Comparison of ENCODE assay signal across 1 cellular context in the genomic region with DNA sequence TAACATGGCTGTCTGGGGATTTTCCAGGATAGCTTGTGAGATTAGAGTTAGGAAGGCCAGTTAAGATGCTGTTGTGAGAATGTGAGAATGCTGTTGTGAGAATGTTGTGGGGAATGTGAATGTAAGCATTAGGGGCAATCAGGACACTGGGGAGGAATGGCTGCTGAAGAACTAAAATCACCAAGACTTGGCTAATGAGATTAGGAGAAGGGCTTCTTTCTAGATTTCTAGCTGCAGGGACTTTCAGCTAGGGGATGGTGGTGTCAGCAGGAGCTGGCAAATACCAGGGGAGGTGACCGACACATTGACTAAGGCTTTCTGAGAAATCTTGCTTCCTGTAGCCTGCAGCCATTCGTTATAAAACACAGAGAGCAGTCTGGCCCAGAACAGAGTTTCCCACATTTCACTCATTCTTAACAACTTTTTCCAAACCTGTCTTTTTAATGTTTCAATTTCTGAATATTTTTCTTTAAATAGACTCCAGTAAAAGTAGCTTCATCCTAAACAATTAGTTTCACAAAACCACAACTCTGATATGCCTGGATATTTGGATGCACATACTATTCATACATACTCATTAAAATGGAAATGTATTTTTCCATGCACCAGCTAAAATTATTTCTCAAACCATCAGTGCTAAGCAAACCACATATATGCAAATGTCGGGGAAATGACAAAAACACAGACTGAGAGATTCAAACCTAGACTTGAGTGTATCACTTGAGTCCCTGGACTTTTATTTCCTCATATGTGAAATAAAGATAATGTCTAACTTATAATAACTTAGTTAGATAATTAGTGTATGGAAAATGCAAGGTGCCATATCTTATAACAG.
TF ChIP-seq lines count a peak whose summit lies in the region.

No MANE protein-coding gene starts in this region.

TF ChIP-seq in GM23338, 12 proteins besides CTCF, POLR2A, EP300 and RAD21 (continued from another document):
- TF ChIP-seq, protein P1, sequence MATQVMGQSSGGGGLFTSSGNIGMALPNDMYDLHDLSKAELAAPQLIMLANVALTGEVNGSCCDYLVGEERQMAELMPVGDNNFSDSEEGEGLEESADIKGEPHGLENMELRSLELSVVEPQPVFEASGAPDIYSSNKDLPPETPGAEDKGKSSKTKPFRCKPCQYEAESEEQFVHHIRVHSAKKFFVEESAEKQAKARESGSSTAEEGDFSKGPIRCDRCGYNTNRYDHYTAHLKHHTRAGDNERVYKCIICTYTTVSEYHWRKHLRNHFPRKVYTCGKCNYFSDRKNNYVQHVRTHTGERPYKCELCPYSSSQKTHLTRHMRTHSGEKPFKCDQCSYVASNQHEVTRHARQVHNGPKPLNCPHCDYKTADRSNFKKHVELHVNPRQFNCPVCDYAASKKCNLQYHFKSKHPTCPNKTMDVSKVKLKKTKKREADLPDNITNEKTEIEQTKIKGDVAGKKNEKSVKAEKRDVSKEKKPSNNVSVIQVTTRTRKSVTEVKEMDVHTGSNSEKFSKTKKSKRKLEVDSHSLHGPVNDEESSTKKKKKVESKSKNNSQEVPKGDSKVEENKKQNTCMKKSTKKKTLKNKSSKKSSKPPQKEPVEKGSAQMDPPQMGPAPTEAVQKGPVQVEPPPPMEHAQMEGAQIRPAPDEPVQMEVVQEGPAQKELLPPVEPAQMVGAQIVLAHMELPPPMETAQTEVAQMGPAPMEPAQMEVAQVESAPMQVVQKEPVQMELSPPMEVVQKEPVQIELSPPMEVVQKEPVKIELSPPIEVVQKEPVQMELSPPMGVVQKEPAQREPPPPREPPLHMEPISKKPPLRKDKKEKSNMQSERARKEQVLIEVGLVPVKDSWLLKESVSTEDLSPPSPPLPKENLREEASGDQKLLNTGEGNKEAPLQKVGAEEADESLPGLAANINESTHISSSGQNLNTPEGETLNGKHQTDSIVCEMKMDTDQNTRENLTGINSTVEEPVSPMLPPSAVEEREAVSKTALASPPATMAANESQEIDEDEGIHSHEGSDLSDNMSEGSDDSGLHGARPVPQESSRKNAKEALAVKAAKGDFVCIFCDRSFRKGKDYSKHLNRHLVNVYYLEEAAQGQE (IDR thresholded peaks at IDR 0.05; ENCODE audit: unreplicated experiment), result no peak
- TF ChIP-seq, protein P2, sequence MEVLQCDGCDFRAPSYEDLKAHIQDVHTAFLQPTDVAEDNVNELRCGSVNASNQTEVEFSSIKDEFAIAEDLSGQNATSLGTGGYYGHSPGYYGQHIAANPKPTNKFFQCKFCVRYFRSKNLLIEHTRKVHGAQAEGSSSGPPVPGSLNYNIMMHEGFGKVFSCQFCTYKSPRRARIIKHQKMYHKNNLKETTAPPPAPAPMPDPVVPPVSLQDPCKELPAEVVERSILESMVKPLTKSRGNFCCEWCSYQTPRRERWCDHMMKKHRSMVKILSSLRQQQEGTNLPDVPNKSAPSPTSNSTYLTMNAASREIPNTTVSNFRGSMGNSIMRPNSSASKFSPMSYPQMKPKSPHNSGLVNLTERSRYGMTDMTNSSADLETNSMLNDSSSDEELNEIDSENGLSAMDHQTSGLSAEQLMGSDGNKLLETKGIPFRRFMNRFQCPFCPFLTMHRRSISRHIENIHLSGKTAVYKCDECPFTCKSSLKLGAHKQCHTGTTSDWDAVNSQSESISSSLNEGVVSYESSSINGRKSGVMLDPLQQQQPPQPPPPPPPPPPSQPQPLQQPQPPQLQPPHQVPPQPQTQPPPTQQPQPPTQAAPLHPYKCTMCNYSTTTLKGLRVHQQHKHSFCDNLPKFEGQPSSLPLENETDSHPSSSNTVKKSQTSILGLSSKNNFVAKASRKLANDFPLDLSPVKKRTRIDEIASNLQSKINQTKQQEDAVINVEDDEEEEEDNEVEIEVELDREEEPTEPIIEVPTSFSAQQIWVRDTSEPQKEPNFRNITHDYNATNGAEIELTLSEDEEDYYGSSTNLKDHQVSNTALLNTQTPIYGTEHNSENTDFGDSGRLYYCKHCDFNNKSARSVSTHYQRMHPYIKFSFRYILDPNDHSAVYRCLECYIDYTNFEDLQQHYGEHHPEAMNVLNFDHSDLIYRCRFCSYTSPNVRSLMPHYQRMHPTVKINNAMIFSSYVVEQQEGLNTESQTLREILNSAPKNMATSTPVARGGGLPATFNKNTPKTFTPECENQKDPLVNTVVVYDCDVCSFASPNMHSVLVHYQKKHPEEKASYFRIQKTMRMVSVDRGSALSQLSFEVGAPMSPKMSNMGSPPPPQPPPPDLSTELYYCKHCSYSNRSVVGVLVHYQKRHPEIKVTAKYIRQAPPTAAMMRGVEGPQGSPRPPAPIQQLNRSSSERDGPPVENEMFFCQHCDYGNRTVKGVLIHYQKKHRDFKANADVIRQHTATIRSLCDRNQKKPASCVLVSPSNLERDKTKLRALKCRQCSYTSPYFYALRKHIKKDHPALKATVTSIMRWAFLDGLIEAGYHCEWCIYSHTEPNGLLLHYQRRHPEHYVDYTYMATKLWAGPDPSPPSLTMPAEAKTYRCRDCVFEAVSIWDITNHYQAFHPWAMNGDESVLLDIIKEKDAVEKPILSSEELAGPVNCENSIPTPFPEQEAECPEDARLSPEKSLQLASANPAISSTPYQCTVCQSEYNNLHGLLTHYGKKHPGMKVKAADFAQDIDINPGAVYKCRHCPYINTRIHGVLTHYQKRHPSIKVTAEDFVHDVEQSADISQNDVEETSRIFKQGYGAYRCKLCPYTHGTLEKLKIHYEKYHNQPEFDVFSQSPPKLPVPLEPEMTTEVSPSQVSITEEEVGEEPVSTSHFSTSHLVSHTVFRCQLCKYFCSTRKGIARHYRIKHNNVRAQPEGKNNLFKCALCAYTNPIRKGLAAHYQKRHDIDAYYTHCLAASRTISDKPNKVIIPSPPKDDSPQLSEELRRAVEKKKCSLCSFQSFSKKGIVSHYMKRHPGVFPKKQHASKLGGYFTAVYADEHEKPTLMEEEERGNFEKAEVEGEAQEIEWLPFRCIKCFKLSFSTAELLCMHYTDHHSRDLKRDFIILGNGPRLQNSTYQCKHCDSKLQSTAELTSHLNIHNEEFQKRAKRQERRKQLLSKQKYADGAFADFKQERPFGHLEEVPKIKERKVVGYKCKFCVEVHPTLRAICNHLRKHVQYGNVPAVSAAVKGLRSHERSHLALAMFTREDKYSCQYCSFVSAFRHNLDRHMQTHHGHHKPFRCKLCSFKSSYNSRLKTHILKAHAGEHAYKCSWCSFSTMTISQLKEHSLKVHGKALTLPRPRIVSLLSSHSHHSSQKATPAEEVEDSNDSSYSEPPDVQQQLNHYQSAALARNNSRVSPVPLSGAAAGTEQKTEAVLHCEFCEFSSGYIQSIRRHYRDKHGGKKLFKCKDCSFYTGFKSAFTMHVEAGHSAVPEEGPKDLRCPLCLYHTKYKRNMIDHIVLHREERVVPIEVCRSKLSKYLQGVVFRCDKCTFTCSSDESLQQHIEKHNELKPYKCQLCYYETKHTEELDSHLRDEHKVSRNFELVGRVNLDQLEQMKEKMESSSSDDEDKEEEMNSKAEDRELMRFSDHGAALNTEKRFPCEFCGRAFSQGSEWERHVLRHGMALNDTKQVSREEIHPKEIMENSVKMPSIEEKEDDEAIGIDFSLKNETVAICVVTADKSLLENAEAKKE (CRISPR knock-in tag; IDR thresholded peaks at IDR 0.05), result no peak
- TF ChIP-seq ZNF114 (CRISPR knock-in tag; IDR thresholded peaks at IDR 0.05) (no peak), NANOG (IDR thresholded peaks at IDR 0.05; ENCODE audit: borderline replicate concordance) (no peak), JUNB (IDR thresholded peaks at IDR 0.05; ENCODE audit: unreplicated experiment) (no peak), STAT1 (IDR thresholded peaks at IDR 0.05; ENCODE audit: unreplicated experiment) (no peak)
